Comparison of ENCODE assay signal across 18 cellular contexts in genomic region chr17:12624221-12624620, GRCh38. TPM values are rescaled to one million over a fixed set of nuclear protein-coding genes. Genes with fewer than 3 reads are reported as not detected.
DNase-seq lines count a peak whose midpoint lies in the region; ATAC-seq and TF ChIP-seq lines count a peak whose summit lies in the region.
"Had no signal": no experiment of that assay in that cellular context is flagged by ENCODE, and none has a peak within 500 bp of the region (broad histone marks: within the 10 kb centered on the region; RNA-seq: fewer than 3 reads in every experiment).

No MANE protein-coding gene starts in this region.

- H3K27me3 Mint-ChIP-seq in WTC11 (ENCODE audit: low read depth): no peaks in the 10 kb centered on the region
- no peaks in the 10 kb centered on the region for H3K27me3 Mint-ChIP-seq in chondrocyte (ENCODE audit: low read depth)
- peaks cover 3% of the 10 kb centered on the region for H3K27me3 Mint-ChIP-seq in activated naive CD8-positive, alpha-beta T cell treated with anti-CD3 and anti-CD28 coated beads for 36 hours

- H3K36me3 Mint-ChIP-seq in WTC11 (no peaks in the 10 kb centered on the region), chondrocyte (ENCODE audit: low read depth) (no peaks in the 10 kb centered on the region)
- H3K36me3 Mint-ChIP-seq in activated naive CD8-positive, alpha-beta T cell treated with anti-CD3 and anti-CD28 coated beads for 36 hours: no peaks in the 10 kb centered on the region
- H3K36me3 Mint-ChIP-seq: CD8-positive, alpha-beta memory T cell had no signal

- H3K9ac ChIP-seq in smooth muscle cell (ENCODE audit: low read depth): peak overlapping the region; percentile 12
- H3K9ac ChIP-seq in mammary epithelial cell (ENCODE audit: insufficient read depth, low read length): no peak overlapping the region

- H3K27ac Mint-ChIP-seq in WTC11: peak overlapping the region; percentile 35; the same call in 1 of the 2 replicates
- H3K27ac Mint-ChIP-seq in chondrocyte (ENCODE audit: unreplicated experiment): peak overlapping the region; percentile 14
- no peak overlapping the region for H3K27ac Mint-ChIP-seq in activated naive CD8-positive, alpha-beta T cell treated with anti-CD3 and anti-CD28 coated beads for 36 hours
- H3K27ac Mint-ChIP-seq: CD8-positive, alpha-beta memory T cell had no signal

- H3K4me3 ChIP-seq in fibroblast of villous mesenchyme (ENCODE audit: low read depth, low read length) (no peak overlapping the region), smooth muscle cell (no peak overlapping the region), lower leg skin (ENCODE audit: low read depth, poor library complexity, severe bottlenecking) (no peak overlapping the region), mammary epithelial cell (replicated peaks in 1 of 3; ENCODE audit: insufficient read depth in 1 of 3, low read depth in 2 of 3, low read length in 3 of 3) (no peak overlapping the region)

- H3K27ac ChIP-seq in smooth muscle cell (ENCODE audit: low read depth) (peak overlapping the region; percentile 6), substantia nigra (ENCODE audit: low read depth, low read length, poor library complexity, severe bottlenecking) (no peak overlapping the region), mammary epithelial cell (ENCODE audit: insufficient read depth, low read depth, low read length) (no peak overlapping the region)

- dilution Hi-C loops in mammary epithelial cell (cut with HindIII; ENCODE audit: low sequenced_read_pairs): no loop called here

- peaks cover 11% of the 10 kb centered on the region for H3F3A ChIP-seq in smooth muscle cell (ENCODE audit: low read depth)

- BruUV-seq in mammary epithelial cell (replicated peaks; lab: Mats Ljungman, UMichigan): no TSS peak

- H3K36me3 ChIP-seq in smooth muscle cell (ENCODE audit: low read depth) (no peaks in the 10 kb centered on the region), mammary epithelial cell (ENCODE audit: insufficient read depth, low read length) (peaks cover under 1% of the 10 kb centered on the region)

- intact Hi-C loops in lower leg skin (cut with DNase I; ENCODE audit: low total_unique reads): no loop called here
- intact Hi-C loops in mammary epithelial cell (cut with micrococcal nuclease): no loop called here

- peaks cover 58% of the 10 kb centered on the region for H3K4me1 Mint-ChIP-seq in WTC11
- H3K4me1 Mint-ChIP-seq in chondrocyte (ENCODE audit: low read depth): peaks cover 55% of the 10 kb centered on the region
- no peaks in the 10 kb centered on the region for H3K4me1 Mint-ChIP-seq in activated naive CD8-positive, alpha-beta T cell treated with anti-CD3 and anti-CD28 coated beads for 36 hours
- H3K4me1 Mint-ChIP-seq: CD8-positive, alpha-beta memory T cell had no signal

- H2AFZ ChIP-seq in smooth muscle cell (ENCODE audit: low read depth): no peak overlapping the region
- H2AFZ ChIP-seq in mammary epithelial cell (ENCODE audit: low read depth, low read length): no peak overlapping the region

- TF ChIP-seq POLR2A in lower leg skin (IDR thresholded peaks at IDR 0.05): no peak

- no peaks in the 10 kb centered on the region for H4K20me1 ChIP-seq in smooth muscle cell (ENCODE audit: low read depth)
- no peaks in the 10 kb centered on the region for H4K20me1 ChIP-seq in mammary epithelial cell (ENCODE audit: insufficient read depth, low read length)

- H3K4me1 ChIP-seq in smooth muscle cell (ENCODE audit: low read depth) (peaks cover 20% of the 10 kb centered on the region), mammary epithelial cell (ENCODE audit: insufficient read depth, low read length) (no peaks in the 10 kb centered on the region)

- TF ChIP-seq CTCF in WTC11 (IDR thresholded peaks at IDR 0.05): no peak
- TF ChIP-seq CTCF in chondrocyte (IDR thresholded peaks at IDR 0.05): no peak
- no peak for TF ChIP-seq CTCF in fibroblast of villous mesenchyme (IDR thresholded peaks at IDR 0.05; ENCODE audit: insufficient read depth, low read depth, low read length)
- no peak for TF ChIP-seq CTCF in smooth muscle cell (IDR thresholded peaks at IDR 0.05; ENCODE audit: borderline replicate concordance, insufficient read depth, poor library complexity, severe bottlenecking)
- TF ChIP-seq CTCF in lower leg skin (IDR thresholded peaks at IDR 0.05): no peak
- no peak for TF ChIP-seq CTCF in mammary epithelial cell (conservative IDR thresholded peaks at IDR 0.05 in 1 of 2, IDR thresholded peaks at IDR 0.05 in 1 of 2; ENCODE audit: extremely low read depth in 1 of 2, insufficient read depth in 1 of 2, low read depth in 1 of 2, low read length in 2 of 2)

- WGBS in smooth muscle cell (ENCODE audit: low lambda C conversion rate): 80% methylated on average over 4 of the region's 4 CpGs
- WGBS in lower leg skin, 2 donors: 81 to 82% methylated on average over 4 of the region's 4 CpGs
- 47% methylated on average over 4 of the region's 4 CpGs for WGBS in mammary epithelial cell (ENCODE audit: low coverage, missing lambda C conversion rate)

- H3K79me2 ChIP-seq in smooth muscle cell (ENCODE audit: low read depth) (no peaks in the 10 kb centered on the region), mammary epithelial cell (ENCODE audit: insufficient read depth, low read length) (no peaks in the 10 kb centered on the region)

- no peak overlapping the region for H3K4me3 Mint-ChIP-seq in WTC11
- no peak overlapping the region for H3K4me3 Mint-ChIP-seq in chondrocyte (ENCODE audit: unreplicated experiment)
- no peak overlapping the region for H3K4me3 Mint-ChIP-seq in activated naive CD8-positive, alpha-beta T cell treated with anti-CD3 and anti-CD28 coated beads for 36 hours
- H3K4me3 Mint-ChIP-seq: CD8-positive, alpha-beta memory T cell had no signal

- H3K9me3 ChIP-seq in smooth muscle cell (replicated peaks; ENCODE audit: low read depth) (no peaks in the 10 kb centered on the region), mammary epithelial cell (replicated peaks; ENCODE audit: insufficient read depth, low read length) (peaks cover 8% of the 10 kb centered on the region)

- in situ Hi-C loops in mammary epithelial cell (cut with MboI; ENCODE audit: low sequenced_read_pairs in 2 of 2): no loop called here

- CTCF ChIA-PET in WTC11 (lab: Charles Lee): interaction anchor here (1.0 to 3.9 kb wide), 4 partner anchors 11 to 78 kb away, joined by 3 to 22 read pairs (median 4); no protein-coding TSS in a partner anchor
- CTCF ChIA-PET in mammary epithelial cell (lab: Charles Lee; ENCODE audit: low non-redundant PET): no interaction called here

- ATAC-seq in WTC11: no peak

- DNase-seq in WTC11 (ENCODE audit: low spot score) (no peak), chondrocyte (ENCODE audit: low spot score) (no peak), fibroblast of villous mesenchyme (ENCODE audit: low read depth) (peak; percentile 43), smooth muscle cell (lab: John Stamatoyannopoulos, UW; ENCODE audit: unreplicated experiment) (no peak), lower leg skin (ENCODE audit: low spot score in 2 of 2) (no peak), substantia nigra (lab: John Stamatoyannopoulos, UW) (no peak), mammary epithelial cell (no peak)
- no peak for DNase-seq in activated naive CD8-positive, alpha-beta T cell treated with anti-CD3 and anti-CD28 coated beads for 36 hours
- DNase-seq: ACHN; C1 segment of cervical spinal cord; CD8-positive, alpha-beta memory T cell; KG1; NCI-H1105 treated with DMSO at 0.1 percent for 48 hours; NCI-H1694 treated with DMSO at 0.1 percent for 48 hours; NCI-H510A treated with DMSO at 0.1 percent for 48 hours; NCI-H82; OCI-M1; Right ventricle myocardium superior had no signal

- H3K27me3 ChIP-seq in smooth muscle cell (ENCODE audit: low read depth) (no peaks in the 10 kb centered on the region), mammary epithelial cell (ENCODE audit: insufficient read depth, low read length) (no peaks in the 10 kb centered on the region)

- H3K4me2 ChIP-seq in smooth muscle cell (no peak overlapping the region), mammary epithelial cell (ENCODE audit: insufficient read depth, low read depth, low read length) (no peak overlapping the region)

- H3K9me3 Mint-ChIP-seq in WTC11 (no peaks in the 10 kb centered on the region), chondrocyte (ENCODE audit: low read depth) (no peaks in the 10 kb centered on the region)
- H3K9me3 Mint-ChIP-seq in activated naive CD8-positive, alpha-beta T cell treated with anti-CD3 and anti-CD28 coated beads for 36 hours: no peaks in the 10 kb centered on the region

- POLR2A ChIA-PET in WTC11 (lab: Charles Lee): interaction anchor here (1.2 kb wide), 1 partner anchor 57 kb away, joined by 3 read pairs; no protein-coding TSS in a partner anchor

TF ChIP-seq in WTC11, 78 proteins besides CTCF, POLR2A, EP300 and RAD21 (continues in another document):
- TF ChIP-seq ZBTB43 (CRISPR knock-in tag; IDR thresholded peaks at IDR 0.05): no peak
- TF ChIP-seq, protein P1, sequence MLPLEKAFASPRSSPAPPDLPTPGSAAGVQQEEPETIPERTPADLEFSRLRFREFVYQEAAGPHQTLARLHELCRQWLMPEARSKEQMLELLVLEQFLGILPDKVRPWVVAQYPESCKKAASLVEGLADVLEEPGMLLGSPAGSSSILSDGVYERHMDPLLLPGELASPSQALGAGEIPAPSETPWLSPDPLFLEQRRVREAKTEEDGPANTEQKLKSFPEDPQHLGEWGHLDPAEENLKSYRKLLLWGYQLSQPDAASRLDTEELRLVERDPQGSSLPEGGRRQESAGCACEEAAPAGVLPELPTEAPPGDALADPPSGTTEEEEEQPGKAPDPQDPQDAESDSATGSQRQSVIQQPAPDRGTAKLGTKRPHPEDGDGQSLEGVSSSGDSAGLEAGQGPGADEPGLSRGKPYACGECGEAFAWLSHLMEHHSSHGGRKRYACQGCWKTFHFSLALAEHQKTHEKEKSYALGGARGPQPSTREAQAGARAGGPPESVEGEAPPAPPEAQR (CRISPR knock-in tag; IDR thresholded peaks at IDR 0.05): no peak

RNA-seq across cellular contexts. Expression of gene MYOCD, which starts 41.5 kb away (rescaled TPM):
- 0.78 to 1.2 TPM (median 0.85 TPM) in 3 replicates for total RNA-seq in WTC11 (2021)
- total RNA-seq in chondrocyte: 0.73 to 12.9 TPM (median 11.9 TPM) in 3 replicates
- total RNA-seq in fibroblast of villous mesenchyme: 11.0 and 14.7 TPM in 2 replicates
- 0.99 and 1.8 TPM in 2 replicates for total RNA-seq in smooth muscle cell
- 0.58 and 2.3 TPM in 2 replicates for polyA plus RNA-seq in smooth muscle cell
- total RNA-seq in lower leg skin: 1 to 10 TPM in 2 of 4 donors, under 1 TPM in 2; 0.80 to 9.3 (median 1.6) TPM
- not detected for total RNA-seq in activated naive CD8-positive, alpha-beta T cell treated with anti-CD3 and anti-CD28 coated beads for 36 hours
- not detected for total RNA-seq in mammary epithelial cell
- polyA plus RNA-seq in mammary epithelial cell: not detected
- polyA minus RNA-seq in mammary epithelial cell: not detected
- total RNA-seq: CD8-positive, alpha-beta memory T cell had no signal
- polyA plus RNA-seq: CD8-positive, alpha-beta memory T cell had no signal
